In genomic region chr15:40440300-40441011, GRCh38 we compare ENCODE assay signal across 8 cellular contexts. TPM values are rescaled to one million over a fixed set of nuclear protein-coding genes. Genes with fewer than 3 reads are reported as not detected.
DNase-seq lines count a peak whose midpoint lies in the region; ATAC-seq lines count a peak whose summit lies in the region.

BAHD1 (plus strand) TSS chr15:40440953; CDS start chr15:40458465, 17,512 bp downstream.

- peak; percentile 79 for ATAC-seq in GM21528 (IDR thresholded peaks at IDR 0.05; ENCODE audit: low FRiP score, unreplicated experiment)

- peak within 1 kb of the TSS; percentile 73 to 92 (median 77) for H3K27ac Mint-ChIP-seq in IgD-negative memory B cell

- peak; percentile 80 for DNase-seq in DMS 273 treated with DMSO at 0.1 percent for 48 hours (lab: John Stamatoyannopoulos, UW)
- DNase-seq in OCI-M1 (lab: John Stamatoyannopoulos, UW): peak; percentile 96
- DNase-seq in activated T-cell treated with anti-CD3 and anti-CD28 coated beads for 24 hours (ENCODE audit: low read depth): peak; percentile 95
- DNase-seq in epithelial cell of prostate (ENCODE audit: low read depth, low spot score): peak; percentile 45
- peak; percentile 96 for DNase-seq in mucosa of gallbladder (ENCODE audit: low spot score)
- peak; percentile 86 to 94 for DNase-seq in stimulated activated CD8-positive, alpha-beta memory T cell treated with anti-CD3 and anti-CD28 coated beads, Interleukin-4, amount 100 ng/mL, for 4 hours (ENCODE audit: low read depth in 2 of 2, low spot score in 1 of 2)

- H3K9me3 Mint-ChIP-seq in IgD-negative memory B cell: no peaks in the 10 kb centered on the region

- peaks cover 28% of the 10 kb centered on the region for H3K27me3 Mint-ChIP-seq in IgD-negative memory B cell

- peaks cover 35 to 45% (median 39%) of the 10 kb centered on the region in 3 donors for H3K4me1 Mint-ChIP-seq in IgD-negative memory B cell

- peak within 1 kb of the TSS; percentile 37 for H3K27ac ChIP-seq in epithelial cell of prostate

- H3K36me3 Mint-ChIP-seq in IgD-negative memory B cell: no peaks in the 10 kb centered on the region

- peak within 1 kb of the TSS; percentile 87 to 97 (median 94) for H3K4me3 Mint-ChIP-seq in IgD-negative memory B cell

RNA-seq across cellular contexts. Expression of gene BAHD1, which starts in this region (rescaled TPM):
- polyA plus RNA-seq in IgD-negative memory B cell: 2.3 TPM
- total RNA-seq in mucosa of gallbladder: 33.1 TPM

Comparison
In these comparisons a context has a peak if more than half of its experiments do, and no peak if none do; other contexts are left out.
1. Peak in every context shown above with its lines: DNase-seq, ATAC-seq and H3K27ac ChIP-seq.
2. DNase-seq: peak in every context shown above with its lines; median percentile 96 in OCI-M1; 96 in mucosa of gallbladder; 95 in activated T-cell treated with anti-CD3 and anti-CD28 coated beads for 24 hours; 90 in stimulated activated CD8-positive, alpha-beta memory T cell treated with anti-CD3 and anti-CD28 coated beads, Interleukin-4, amount 100 ng/mL, for 4 hours; 80 in DMS 273 treated with DMSO at 0.1 percent for 48 hours; 45 in epithelial cell of prostate.